20 cellular contexts compared by ENCODE assay signal in the genomic region with DNA sequence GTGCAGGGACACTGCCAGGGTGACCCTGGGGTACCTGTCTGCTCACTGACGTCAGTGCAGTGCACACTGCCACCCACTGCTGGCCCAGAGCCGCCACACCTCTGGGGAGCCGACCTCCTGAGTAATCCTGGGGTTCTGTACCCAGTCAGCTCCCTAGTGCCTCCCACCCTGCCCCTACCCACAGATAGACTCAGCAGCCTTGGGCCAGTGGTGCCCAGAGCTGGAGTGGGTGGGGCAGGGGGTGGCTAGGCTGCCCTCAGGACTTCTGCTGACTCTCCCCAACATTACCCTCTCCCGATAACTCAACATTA.
"Had no signal": no experiment of that assay in that cellular context is flagged by ENCODE, and none has a peak within 500 bp of the region (broad histone marks: within the 10 kb centered on the region; RNA-seq: fewer than 3 reads in every experiment).

No MANE protein-coding gene starts in this region.

- H3K36me3 Mint-ChIP-seq: activated naive CD8-positive, alpha-beta T cell treated with anti-CD3 and anti-CD28 coated beads, Interleukin-2, amount 10 ng/mL, durations not matched to agents 7 days and 5 days; natural killer cell had no signal

- DNase-seq: activated CD4-positive, alpha-beta T cell treated with anti-CD3 and anti-CD28 coated beads for 36 hours; activated CD4-positive, alpha-beta T cell treated with anti-CD3 and anti-CD28 coated beads, Interleukin-2, amount 50 U/mL, for 48 hours; activated naive CD8-positive, alpha-beta T cell treated with anti-CD3 and anti-CD28 coated beads, Interleukin-2, amount 10 ng/mL, durations not matched to agents 7 days and 5 days; activated T-cell treated with anti-CD3 and anti-CD28 coated beads for 4 hours; amygdala; caudate nucleus; erythroblast; foreskin melanocyte; hypothalamus; kidney; natural killer cell; nucleus accumbens; retina; stimulated activated naive CD4-positive, alpha-beta T cell; T-helper 17 cell; thyroid gland had no signal

- H3K9me3 ChIP-seq: thyroid gland had no signal

- ATAC-seq: activated CD4-positive, alpha-beta T cell treated with anti-CD3 and anti-CD28 coated beads for 36 hours; left lobe of liver; natural killer cell; T-helper 17 cell had no signal

- H3K4me3 ChIP-seq: coronary artery, lung, thyroid gland had no signal

- H3K36me3 ChIP-seq: thyroid gland had no signal

- H3K4me3 Mint-ChIP-seq: activated CD4-positive, alpha-beta T cell treated with anti-CD3 and anti-CD28 coated beads for 36 hours; activated naive CD8-positive, alpha-beta T cell treated with anti-CD3 and anti-CD28 coated beads, Interleukin-2, amount 10 ng/mL, durations not matched to agents 7 days and 5 days; natural killer cell; T-helper 17 cell had no signal

- H3K9me3 Mint-ChIP-seq: activated naive CD8-positive, alpha-beta T cell treated with anti-CD3 and anti-CD28 coated beads, Interleukin-2, amount 10 ng/mL, durations not matched to agents 7 days and 5 days; natural killer cell had no signal

- H3K27ac Mint-ChIP-seq: activated CD4-positive, alpha-beta T cell treated with anti-CD3 and anti-CD28 coated beads for 36 hours; activated naive CD8-positive, alpha-beta T cell treated with anti-CD3 and anti-CD28 coated beads, Interleukin-2, amount 10 ng/mL, durations not matched to agents 7 days and 5 days; natural killer cell; T-helper 17 cell had no signal

- H3K27ac ChIP-seq: coronary artery, thyroid gland, VCaP had no signal
